Comparison of ENCODE assay signal across 14 cellular contexts in the genomic region with DNA sequence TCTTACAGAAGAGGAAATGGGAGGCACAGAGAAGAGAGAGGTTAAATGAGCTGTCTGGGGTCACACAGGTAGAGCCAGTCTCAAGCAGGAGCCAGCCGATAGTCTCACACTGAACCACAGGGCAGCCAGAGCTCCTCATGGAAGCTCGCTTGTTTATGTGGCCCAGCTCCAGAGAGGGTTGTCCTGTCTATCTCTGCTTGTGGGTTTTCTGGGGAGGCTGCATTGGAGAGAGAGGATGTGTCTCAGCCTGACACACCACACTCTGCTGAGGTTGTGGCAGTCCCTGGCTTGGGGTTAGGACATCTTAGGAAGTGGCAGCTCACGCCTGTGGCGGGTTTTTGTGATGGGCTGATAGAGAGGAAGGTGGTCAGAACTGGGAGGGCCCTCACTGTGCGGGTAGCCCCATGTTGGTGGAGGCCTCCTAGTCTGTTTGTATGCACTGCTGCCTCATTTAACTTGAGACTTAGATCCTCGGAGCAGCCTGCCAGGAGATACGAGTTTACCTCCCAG. TPM values are rescaled to one million over a fixed set of nuclear protein-coding genes. Genes with fewer than 3 reads are reported as not detected.
DNase-seq lines count a peak whose midpoint lies in the region; ATAC-seq, FAIRE-seq and TF ChIP-seq lines count a peak whose summit lies in the region.
"Had no signal": no experiment of that assay in that cellular context is flagged by ENCODE, and none has a peak within 500 bp of the region (broad histone marks: within the 10 kb centered on the region; RNA-seq: fewer than 3 reads in every experiment).

No MANE protein-coding gene starts in this region.

- H3K9me3 Mint-ChIP-seq in H9 (no peaks in the 10 kb centered on the region), nephron progenitor cell (no peaks in the 10 kb centered on the region)

- TF ChIP-seq RAD21 in H1 (IDR thresholded peaks at IDR 0.05 in 1 of 2, conservative IDR thresholded peaks at IDR 0.05 in 1 of 2; ENCODE audit: low read depth in 2 of 2, low read length in 2 of 2) = no peak

- in situ Hi-C loops in ACHN (cut with HindIII; ENCODE audit: low pct_ligation_motif_present, low pct_unique_long_range_greater_than_20kb, low sequenced_read_pairs) = no loop called here

- H4K5ac ChIP-seq in H9 (ENCODE audit: insufficient read length, low read depth, low read length) (no peak overlapping the region), H1 (ENCODE audit: insufficient read length, low read depth, low read length) (no peak overlapping the region)

- H3K27ac ChIP-seq in DND-41 (ENCODE audit: low read length) = no peak overlapping the region
- H3K27ac ChIP-seq in H9 (ENCODE audit: insufficient read length, low read depth, low read length) = no peak overlapping the region
- H3K27ac ChIP-seq in H1 (ENCODE audit: low read depth, low read length) = no peak overlapping the region
- H3K27ac ChIP-seq: SJSA1 had no signal

- no peak overlapping the region; a peak in 1 of 5 replicates for H3K4me3 Mint-ChIP-seq in H9
- H3K4me3 Mint-ChIP-seq in nephron progenitor cell = no peak overlapping the region

- POLR2A ChIA-PET in H1 (lab: Charles Lee; ENCODE audit: partially characterized antibody) = interaction anchor here (1.0 to 1.6 kb wide), 8 partner anchors 9 to 70 kb away, joined by 3 to 6 read pairs (median 4); no protein-coding TSS in a partner anchor

- H3K9ac ChIP-seq in DND-41 (ENCODE audit: low read depth, low read length) = no peak overlapping the region
- H3K9ac ChIP-seq in H9 (ENCODE audit: extremely low read depth, insufficient read length, low read length) = no peak overlapping the region
- no peak overlapping the region for H3K9ac ChIP-seq in H1 (replicated peaks in 1 of 4; ENCODE audit: extremely low read depth in 1 of 4, low read depth in 3 of 4, low read length in 3 of 4)

- no peak for DNase-seq in DND-41
- DNase-seq in H9 = no peak
- DNase-seq in H1 (ENCODE audit: low read depth in 1 of 2, low spot score in 2 of 2) = no peak
- no peak for DNase-seq in nephron progenitor cell
- no peak for DNase-seq in activated T-cell treated with anti-CD3 and anti-CD28 coated beads for 4 hours
- no peak for DNase-seq in ACHN
- no peak for DNase-seq in NCI-H446 (lab: John Stamatoyannopoulos, UW)
- DNase-seq: DMS 273 treated with DMSO at 0.1 percent for 48 hours, NCI-H1436 treated with DMSO at 0.1 percent for 48 hours, NCI-H2081, NCI-H2227 treated with DMSO at 0.1 percent for 48 hours, NCI-H526 treated with DMSO at 0.1 percent for 48 hours had no signal

- H2BK15ac ChIP-seq in H9 (ENCODE audit: low read depth, low read length) (no peak overlapping the region), H1 (ENCODE audit: low read length) (no peak overlapping the region)

- no peak overlapping the region for H4K8ac ChIP-seq in H9 (replicated peaks; ENCODE audit: insufficient read length, low read depth, low read length)
- no peak overlapping the region for H4K8ac ChIP-seq in H1 (ENCODE audit: extremely low read depth, insufficient read depth, low read length)

- H3K79me1 ChIP-seq in H9 (ENCODE audit: insufficient read depth, low read depth, low read length, poor library complexity, severe bottlenecking) = peaks cover 5% of the 10 kb centered on the region
- peaks cover 29% of the 10 kb centered on the region for H3K79me1 ChIP-seq in H1 (ENCODE audit: low read depth, low read length)

- H3K4me1 ChIP-seq in DND-41 (ENCODE audit: insufficient read depth, low read length) (no peaks in the 10 kb centered on the region), H9 (ENCODE audit: insufficient read depth, low read length) (peaks cover 5% of the 10 kb centered on the region; the same call in 1 of the 2 replicates), H1 (replicated peaks in 1 of 4; ENCODE audit: control insufficient read depth in 3 of 4, insufficient read depth in 4 of 4, low read length in 3 of 4) (peaks cover 9 to 18% (median 11%) of the 10 kb centered on the region in 4 experiments)

- ATAC-seq in DND-41 (ENCODE audit: insufficient read depth, low read depth) = peak; percentile 24; the same call in 1 of the 3 replicates
- ATAC-seq: PC-3 had no signal

- H4K91ac ChIP-seq in H9 (ENCODE audit: insufficient read length, low read depth, low read length) = no peak overlapping the region
- H4K91ac ChIP-seq in H1 (replicated peaks; ENCODE audit: insufficient read length, low read length) = no peak overlapping the region

- H3K18ac ChIP-seq in H9 (ENCODE audit: insufficient read length, low read depth, low read length) = no peak overlapping the region
- no peak overlapping the region for H3K18ac ChIP-seq in H1 (ENCODE audit: extremely low read depth, low read length)

- no peaks in the 10 kb centered on the region for H3K79me2 ChIP-seq in DND-41 (ENCODE audit: insufficient read depth, low read length)
- H3K79me2 ChIP-seq in H9 (ENCODE audit: insufficient read depth, low read length) = peaks cover 40% of the 10 kb centered on the region; the same call in 1 of the 2 replicates
- H3K79me2 ChIP-seq in H1 (ENCODE audit: control insufficient read depth in 1 of 2, insufficient read depth in 2 of 2, low read length in 2 of 2) = peaks cover 21 to 96% of the 10 kb centered on the region in 2 experiments

- peaks cover 10% of the 10 kb centered on the region for H3K27me3 ChIP-seq in DND-41 (ENCODE audit: insufficient read depth, low read length, poor library complexity)
- H3K27me3 ChIP-seq in H9 (ENCODE audit: insufficient read depth, low read length) = no peaks in the 10 kb centered on the region
- H3K27me3 ChIP-seq in H1 (replicated peaks in 1 of 4; ENCODE audit: control insufficient read depth in 3 of 4, extremely low read depth in 1 of 4, insufficient read depth in 3 of 4, low read length in 3 of 4) = no peaks in the 10 kb centered on the region
- H3K27me3 ChIP-seq: SJSA1 had no signal

- H3K56ac ChIP-seq in H9 (ENCODE audit: insufficient read length, low read depth, low read length) (no peak overlapping the region), H1 (replicated peaks; ENCODE audit: insufficient read length, low read depth, low read length) (no peak overlapping the region)

- H2BK20ac ChIP-seq in H9 (ENCODE audit: low read depth, low read length, poor library complexity, severe bottlenecking) (no peak overlapping the region), H1 (ENCODE audit: low read length) (no peak overlapping the region)

- no peak for FAIRE-seq in H1 (lab: Jason Lieb, UNC)

- peaks cover 66 to 74% of the 10 kb centered on the region in 2 experiments for H3K4me1 Mint-ChIP-seq in H9
- peaks cover 66% of the 10 kb centered on the region for H3K4me1 Mint-ChIP-seq in nephron progenitor cell

- no peak overlapping the region for H3K4me2 ChIP-seq in DND-41 (ENCODE audit: insufficient read depth, low read length)
- no peak overlapping the region for H3K4me2 ChIP-seq in H9 (ENCODE audit: insufficient read depth, insufficient read length, low read length)
- H3K4me2 ChIP-seq in H1 (ENCODE audit: insufficient read depth in 1 of 2, low read depth in 2 of 2, low read length in 2 of 2) = no peak overlapping the region

- H2BK12ac ChIP-seq in H9 (ENCODE audit: insufficient read length, low read depth, low read length) = no peak overlapping the region
- no peak overlapping the region for H2BK12ac ChIP-seq in H1 (ENCODE audit: low read depth, low read length)

- no peaks in the 10 kb centered on the region for H3K27me3 Mint-ChIP-seq in H9 (ENCODE audit: low read depth)
- H3K27me3 Mint-ChIP-seq in nephron progenitor cell (ENCODE audit: low read depth, poor library complexity) = no peaks in the 10 kb centered on the region

- H2BK5ac ChIP-seq in H9 (ENCODE audit: insufficient read length, low read length) (no peak overlapping the region), H1 (ENCODE audit: low read depth, low read length) (peak overlapping the region; percentile 9; the same call in 1 of the 2 replicates)

- H2AFZ ChIP-seq in DND-41 (ENCODE audit: low read depth, low read length) (no peak overlapping the region), H9 (ENCODE audit: low read length) (no peak overlapping the region), H1 (ENCODE audit: low read length) (no peak overlapping the region)

- H3K14ac ChIP-seq in H9 (ENCODE audit: insufficient read depth, low read length) = no peak overlapping the region
- no peak overlapping the region for H3K14ac ChIP-seq in H1 (ENCODE audit: insufficient read length)

- no peaks in the 10 kb centered on the region for H4K20me1 ChIP-seq in DND-41 (ENCODE audit: insufficient read depth, low read length)
- no peaks in the 10 kb centered on the region for H4K20me1 ChIP-seq in H9 (ENCODE audit: control insufficient read depth, insufficient read depth, insufficient read length)
- peaks cover 38 to 53% of the 10 kb centered on the region in 2 experiments for H4K20me1 ChIP-seq in H1 (replicated peaks in 1 of 2; ENCODE audit: control insufficient read depth in 1 of 2, insufficient read depth in 2 of 2, low read length in 2 of 2)

- H3K4me3 ChIP-seq in DND-41 (ENCODE audit: low read depth in 1 of 2, low read length in 2 of 2) = no peak overlapping the region
- no peak overlapping the region for H3K4me3 ChIP-seq in H1 (ENCODE audit: extremely low read depth in 1 of 4, insufficient read depth in 2 of 4, low read depth in 3 of 4, low read length in 4 of 4)
- H3K4me3 ChIP-seq: SJSA1 had no signal

- H2AK5ac ChIP-seq in H9 (ENCODE audit: insufficient read length, low read length) (no peak overlapping the region), H1 (ENCODE audit: low read depth, low read length) (0 out of 2 replicates have a peak overlapping the region, but pooled peaks have one; percentile 34)

- H3K23me2 ChIP-seq in H9 (ENCODE audit: insufficient read length, low read depth, low read length, poor library complexity, severe bottlenecking) (no peaks in the 10 kb centered on the region), H1 (ENCODE audit: low read depth, low read length) (no peaks in the 10 kb centered on the region)

- CTCF ChIA-PET in H1 (lab: Charles Lee; ENCODE audit: partially characterized antibody) = interaction anchor here (0.6 to 15.2 kb wide), 32 partner anchors 10 to 179 kb away, joined by 3 to 218 read pairs (median 9); a partner anchor contains a TSS

- no CpG with 5 or more reads among the region's 7 CpGs for WGBS in H9 (ENCODE audit: extremely low coverage, insufficient read length, low lambda C conversion rate)
- WGBS in H1 (ENCODE audit: extremely low coverage in 1 of 2, insufficient coverage in 1 of 2, insufficient read length in 1 of 2, insufficient replicate concordance in 2 of 2, low coverage in 1 of 2, low lambda C conversion rate in 2 of 2, missing lambda C conversion rate in 1 of 2), 2 experiments = 87% methylated on average over 6 of the region's 7 CpGs; no CpG with 5 or more reads in 1 of the 2 experiments

- H3K4ac ChIP-seq in H9 (ENCODE audit: low read depth, low read length) (no peak overlapping the region), H1 (replicated peaks; ENCODE audit: insufficient read length, low read depth, low read length) (no peak overlapping the region)

- H3K36me3 ChIP-seq in DND-41 (ENCODE audit: insufficient read depth, low read length) (no peaks in the 10 kb centered on the region), H1 (ENCODE audit: control insufficient read depth in 2 of 4, insufficient read depth in 4 of 4, low read length in 3 of 4) (peaks cover 2 to 5% (median 3%) of the 10 kb centered on the region in 4 experiments; a peak in 3 of 8 replicates)
- H3K36me3 ChIP-seq: SJSA1 had no signal

- H3K23ac ChIP-seq in H9 (ENCODE audit: insufficient read length, low read depth, low read length) (no peak overlapping the region), H1 (ENCODE audit: insufficient read length) (no peak overlapping the region)

- H3K9me3 ChIP-seq in DND-41 (ENCODE audit: insufficient read depth, low read length, severe bottlenecking) = no peaks in the 10 kb centered on the region
- H3K9me3 ChIP-seq in H9 (ENCODE audit: control insufficient read depth, low read depth, low read length) = no peaks in the 10 kb centered on the region
- H3K9me3 ChIP-seq in H1 (ENCODE audit: insufficient read depth in 2 of 2, low read depth in 1 of 2, low read length in 1 of 2) = no peaks in the 10 kb centered on the region
- H3K9me3 ChIP-seq: SJSA1 had no signal

- H2BK120ac ChIP-seq in H9 (ENCODE audit: low read depth, low read length, poor library complexity, severe bottlenecking) (no peak overlapping the region), H1 (replicated peaks; ENCODE audit: low read depth, low read length) (no peak overlapping the region)

- peak overlapping the region; percentile 48 to 93 (median 87) for H3K27ac Mint-ChIP-seq in H9
- H3K27ac Mint-ChIP-seq in nephron progenitor cell = peak overlapping the region; percentile 73

- peaks cover 13 to 26% (median 18%) of the 10 kb centered on the region in 3 experiments for H3K36me3 Mint-ChIP-seq in H9 (ENCODE audit: insufficient read depth in 1 of 3, low read depth in 3 of 3)
- peaks cover 42% of the 10 kb centered on the region for H3K36me3 Mint-ChIP-seq in nephron progenitor cell (ENCODE audit: low read depth)

- H3T11ph ChIP-seq in H9 (ENCODE audit: low read length) = no peak overlapping the region

- TF ChIP-seq CTCF in DND-41 (IDR thresholded peaks at IDR 0.05; ENCODE audit: borderline replicate concordance, extremely low read depth, low read length, poor library complexity, severe bottlenecking) (no peak), H9 (conservative IDR thresholded peaks at IDR 0.05) (no peak), H1 (IDR thresholded peaks at IDR 0.05; ENCODE audit: control extremely low read depth in 1 of 3, insufficient read depth in 1 of 3, low read depth in 1 of 3, low read length in 3 of 3) (no peak), nephron progenitor cell (IDR thresholded peaks at IDR 0.05) (no peak)

- TF ChIP-seq EP300 in H1 (IDR thresholded peaks at IDR 0.05; ENCODE audit: borderline replicate concordance in 1 of 2, low read depth in 2 of 2, low read length in 2 of 2) = no peak

- TF ChIP-seq POLR2A in H1 (IDR thresholded peaks at IDR 0.05; ENCODE audit: control extremely low read depth in 1 of 2, low read depth in 2 of 2, low read length in 2 of 2) = no peak

RNA-seq across cellular contexts. Expression of a gene that starts 52.3 kb away (rescaled TPM):
- 112 and 117 TPM in 2 replicates for total RNA-seq in H9 (2021)
- 108 and 110 TPM in 2 replicates for total RNA-seq in H1 (2021; fragmentation: NEBNext Ultra II Directional; extraction: Animal tissue kit (Norgen Biotek cat#: 25700))
- 27.5 and 49.5 TPM in 2 replicates for polyA plus RNA-seq in H1 (2011; rRNA removed)
- 11.0 TPM for polyA plus RNA-seq in H1 (2011; cell fraction: cytosol; rRNA removed)
- 53.7 TPM for polyA plus RNA-seq in H1 (2011; cell fraction: nucleus; rRNA removed)
- 117 to 131 TPM (median 126 TPM) in 4 replicates for polyA plus RNA-seq in H1 (2012, experiment 1 of 2)
- 142 TPM for polyA plus RNA-seq in H1 (2012, experiment 2 of 2)
- 141 TPM for polyA plus RNA-seq in H1 (2013, experiment 1 of 2)
- 141 TPM for polyA plus RNA-seq in H1 (2013, experiment 2 of 2)
- 15.5 and 22.8 TPM in 2 replicates for polyA minus RNA-seq in H1 (2011; rRNA and poly(A)+ RNA removed)
- 31.3 TPM for polyA minus RNA-seq in H1 (2011; cell fraction: cytosol; rRNA and poly(A)+ RNA removed)
- polyA minus RNA-seq in H1 (2011; cell fraction: nucleus; rRNA and poly(A)+ RNA removed) = 52.8 TPM
